ENCODE assay signal across 18 cellular contexts in genomic region chr2:31069926-31070325, GRCh38.
DNase-seq lines count a peak whose midpoint lies in the region; ATAC-seq and TF ChIP-seq lines count a peak whose summit lies in the region.
"Had no signal": no experiment of that assay in that cellular context is flagged by ENCODE, and none has a peak within 500 bp of the region (broad histone marks: within the 10 kb centered on the region; RNA-seq: fewer than 3 reads in every experiment).

No MANE protein-coding gene starts in this region.

- intact Hi-C loops in natural killer cell (cut with micrococcal nuclease): no loop called here
- intact Hi-C loops in upper lobe of right lung (cut with DNase I): no loop called here
- intact Hi-C loops in spleen (cut with DNase I; ENCODE audit: low total_unique reads): no loop called here

- no peaks in the 10 kb centered on the region for H3K36me3 Mint-ChIP-seq in natural killer cell treated with Interleukin-12 subunit alpha and Interleukin-12 subunit beta and Interleukin-15 and Interleukin-18, amount 100 ng/mL, for 72 hours
- H3K36me3 Mint-ChIP-seq in natural killer cell: no peaks in the 10 kb centered on the region
- no peaks in the 10 kb centered on the region for H3K36me3 Mint-ChIP-seq in HFFc6 (ENCODE audit: low read depth)
- H3K36me3 Mint-ChIP-seq: CD8-positive, alpha-beta T cell had no signal

- H3K4me3 ChIP-seq in upper lobe of right lung (no peak overlapping the region), spleen (no peak overlapping the region)
- H3K4me3 ChIP-seq: A549; BLaER1 treated with 17β-estradiol and CSF1 and Interleukin-3, amounts not matched to agents 10 nM and 100 nM had no signal

- WGBS in spleen, 5 donors: 83 to 94% (median 84%) methylated on average over 7 of the region's 7 CpGs

- H3K4me1 ChIP-seq in upper lobe of right lung: no peaks in the 10 kb centered on the region
- H3K4me1 ChIP-seq in spleen: no peaks in the 10 kb centered on the region
- H3K4me1 ChIP-seq: A549, Caco-2 had no signal

- no peak overlapping the region for H3K27ac ChIP-seq in upper lobe of right lung
- no peak overlapping the region for H3K27ac ChIP-seq in spleen
- H3K27ac ChIP-seq: 22Rv1, A549, C4-2B had no signal

- no peaks in the 10 kb centered on the region for H3K9me3 Mint-ChIP-seq in natural killer cell treated with Interleukin-12 subunit alpha and Interleukin-12 subunit beta and Interleukin-15 and Interleukin-18, amount 100 ng/mL, for 72 hours
- H3K9me3 Mint-ChIP-seq in natural killer cell (no peaks in the 10 kb centered on the region), HFFc6 (peaks cover 4% of the 10 kb centered on the region; the same call in 1 of the 2 replicates)
- H3K9me3 Mint-ChIP-seq: CD4-positive, alpha-beta T cell; CD8-positive, alpha-beta T cell had no signal

- ATAC-seq in natural killer cell treated with Interleukin-12 subunit alpha and Interleukin-12 subunit beta and Interleukin-15 and Interleukin-18, amount 100 ng/mL, for 72 hours: no peak
- ATAC-seq in natural killer cell (no peak), upper lobe of right lung (no peak)
- ATAC-seq: A549; CD8-positive, alpha-beta T cell had no signal

- H3K36me3 ChIP-seq in upper lobe of right lung (no peaks in the 10 kb centered on the region), spleen (no peaks in the 10 kb centered on the region)

- H3K27me3 ChIP-seq in upper lobe of right lung (no peaks in the 10 kb centered on the region), spleen (replicated peaks in 1 of 7) (no peaks in the 10 kb centered on the region)
- H3K27me3 ChIP-seq: BLaER1 treated with 17β-estradiol and CSF1 and Interleukin-3, amounts not matched to agents 10 nM and 100 nM had no signal

- no peak overlapping the region for H3K4me3 Mint-ChIP-seq in natural killer cell treated with Interleukin-12 subunit alpha and Interleukin-12 subunit beta and Interleukin-15 and Interleukin-18, amount 100 ng/mL, for 72 hours
- H3K4me3 Mint-ChIP-seq in natural killer cell (no peak overlapping the region), HFFc6 (no peak overlapping the region)
- H3K4me3 Mint-ChIP-seq: B cell; CD4-positive, alpha-beta T cell; CD8-positive, alpha-beta T cell had no signal

- no peak overlapping the region for H3K27ac Mint-ChIP-seq in natural killer cell treated with Interleukin-12 subunit alpha and Interleukin-12 subunit beta and Interleukin-15 and Interleukin-18, amount 100 ng/mL, for 72 hours
- no peak overlapping the region for H3K27ac Mint-ChIP-seq in natural killer cell
- H3K27ac Mint-ChIP-seq in HFFc6: no peak overlapping the region
- H3K27ac Mint-ChIP-seq: B cell; CD4-positive, alpha-beta T cell; CD8-positive, alpha-beta T cell had no signal

- no peak for TF ChIP-seq CTCF in natural killer cell (IDR thresholded peaks at IDR 0.05)
- no peak for TF ChIP-seq CTCF in upper lobe of right lung (IDR thresholded peaks at IDR 0.05)
- no peak for TF ChIP-seq CTCF in spleen (IDR thresholded peaks at IDR 0.05 in 8 of 11, conservative IDR thresholded peaks at IDR 0.05 in 3 of 11)
- no peak for TF ChIP-seq CTCF in HFFc6 (IDR thresholded peaks at IDR 0.05)

- DNase-seq in natural killer cell treated with Interleukin-12 subunit alpha and Interleukin-12 subunit beta and Interleukin-15 and Interleukin-18, amount 100 ng/mL, for 72 hours (ENCODE audit: low spot score): peak; percentile 56
- no peak for DNase-seq in natural killer cell
- peak; percentile 41 for DNase-seq in mesenteric fat pad (ENCODE audit: low spot score)
- peak; percentile 28 for DNase-seq in upper lobe of right lung
- no peak for DNase-seq in spleen
- DNase-seq in HFFc6: no peak
- DNase-seq: AML-193; Caco-2; Calu3; CD4-positive, alpha-beta T cell; CD8-positive, alpha-beta T cell; DMS79 treated with DMSO at 0.1 percent for 48 hours; GF-D8 had no signal

- TF ChIP-seq POLR2A in spleen (IDR thresholded peaks at IDR 0.05): no peak

- no peaks in the 10 kb centered on the region for H3K4me1 Mint-ChIP-seq in natural killer cell treated with Interleukin-12 subunit alpha and Interleukin-12 subunit beta and Interleukin-15 and Interleukin-18, amount 100 ng/mL, for 72 hours (ENCODE audit: low read depth in 2 of 2)
- H3K4me1 Mint-ChIP-seq in natural killer cell: no peaks in the 10 kb centered on the region
- no peaks in the 10 kb centered on the region for H3K4me1 Mint-ChIP-seq in HFFc6 (ENCODE audit: low read depth)
- H3K4me1 Mint-ChIP-seq: B cell had no signal

- no peaks in the 10 kb centered on the region for H3K9me3 ChIP-seq in upper lobe of right lung
- H3K9me3 ChIP-seq in spleen: no peaks in the 10 kb centered on the region
- H3K9me3 ChIP-seq: A549, Caco-2 had no signal

- H3K27me3 Mint-ChIP-seq in natural killer cell treated with Interleukin-12 subunit alpha and Interleukin-12 subunit beta and Interleukin-15 and Interleukin-18, amount 100 ng/mL, for 72 hours: peaks cover 5 to 16% of the 10 kb centered on the region in 2 donors
- H3K27me3 Mint-ChIP-seq in natural killer cell (ENCODE audit: low read depth in 2 of 2): peaks cover under 1 to 13% of the 10 kb centered on the region in 2 donors
- peaks cover 5% of the 10 kb centered on the region for H3K27me3 Mint-ChIP-seq in HFFc6 (ENCODE audit: insufficient read depth)
- H3K27me3 Mint-ChIP-seq: B cell had no signal

Comparison
In these comparisons a context has a peak if more than half of its experiments do, and no peak if none do; other contexts are left out.
1. DNase-seq: peak in natural killer cell treated with Interleukin-12 subunit alpha and Interleukin-12 subunit beta and Interleukin-15 and Interleukin-18, amount 100 ng/mL, for 72 hours (single experiment), mesenteric fat pad (single experiment) and upper lobe of right lung (single experiment); none in natural killer cell (single experiment), spleen (single experiment) and HFFc6 (single experiment).